2 cellular contexts compared by ENCODE assay signal in the genomic region with DNA sequence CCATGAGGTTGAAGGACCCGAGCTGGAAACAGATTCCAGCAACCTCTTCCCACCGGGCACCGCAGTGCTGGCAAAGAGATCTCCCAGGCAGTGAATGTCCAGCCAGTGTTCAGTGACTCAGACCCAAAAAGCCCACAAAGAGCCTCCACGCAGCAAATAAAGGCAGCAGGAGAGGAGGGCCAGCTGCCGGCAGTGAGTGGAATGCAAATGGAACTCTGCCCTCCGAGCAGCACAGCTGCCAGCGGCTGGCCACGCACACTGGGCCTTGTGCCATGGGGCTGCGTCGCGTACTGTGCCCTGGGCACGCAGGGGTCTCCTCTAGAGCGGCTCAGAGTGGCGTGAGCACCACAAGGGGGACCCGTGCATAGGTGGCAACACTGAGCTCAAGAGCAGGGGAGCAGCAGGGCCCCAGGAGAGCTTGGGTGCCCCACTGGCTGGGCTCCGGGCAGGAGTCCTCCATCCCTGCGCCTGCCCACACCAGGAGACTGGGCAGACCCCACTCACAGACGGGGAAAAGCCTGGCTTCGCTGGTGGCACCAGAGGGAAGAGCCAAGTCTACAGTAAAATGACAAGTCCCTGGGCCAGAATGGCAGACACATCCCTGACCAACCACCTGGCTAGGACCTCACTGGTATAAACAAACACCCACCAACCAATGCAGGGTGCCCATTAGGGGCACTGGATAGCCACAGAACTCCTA.
A peak's percentile ranks its signal among the peaks of the same experiment; 100 is the strongest.
TF ChIP-seq lines count a peak whose summit lies in the region.

No MANE protein-coding gene starts in this region.

TF ChIP-seq in SK-N-SH, 30 proteins besides CTCF, POLR2A, EP300 and RAD21:
- 0 out of 2 replicates have a peak, but pooled peaks have one; percentile 6 for TF ChIP-seq TCF12 (IDR thresholded peaks at IDR 0.05)

TF ChIP-seq in K562, 482 proteins besides CTCF, POLR2A, EP300 and RAD21:
- TF ChIP-seq POLR2G (IDR thresholded peaks at IDR 0.05; ENCODE audit: low read depth, low read length) = 0 out of 2 replicates have a peak, but pooled peaks have one; percentile 16
- peak; percentile 28; the same call in 1 of the 2 replicates for TF ChIP-seq RBFOX2 (IDR thresholded peaks at IDR 0.05; ENCODE audit: low read depth, low read length)
TF ChIP-seq in K562: peak in this region for 2; not testable (repeated sequence) for 480.
